ENCODE assay signal across 8 cellular contexts in the genomic region with DNA sequence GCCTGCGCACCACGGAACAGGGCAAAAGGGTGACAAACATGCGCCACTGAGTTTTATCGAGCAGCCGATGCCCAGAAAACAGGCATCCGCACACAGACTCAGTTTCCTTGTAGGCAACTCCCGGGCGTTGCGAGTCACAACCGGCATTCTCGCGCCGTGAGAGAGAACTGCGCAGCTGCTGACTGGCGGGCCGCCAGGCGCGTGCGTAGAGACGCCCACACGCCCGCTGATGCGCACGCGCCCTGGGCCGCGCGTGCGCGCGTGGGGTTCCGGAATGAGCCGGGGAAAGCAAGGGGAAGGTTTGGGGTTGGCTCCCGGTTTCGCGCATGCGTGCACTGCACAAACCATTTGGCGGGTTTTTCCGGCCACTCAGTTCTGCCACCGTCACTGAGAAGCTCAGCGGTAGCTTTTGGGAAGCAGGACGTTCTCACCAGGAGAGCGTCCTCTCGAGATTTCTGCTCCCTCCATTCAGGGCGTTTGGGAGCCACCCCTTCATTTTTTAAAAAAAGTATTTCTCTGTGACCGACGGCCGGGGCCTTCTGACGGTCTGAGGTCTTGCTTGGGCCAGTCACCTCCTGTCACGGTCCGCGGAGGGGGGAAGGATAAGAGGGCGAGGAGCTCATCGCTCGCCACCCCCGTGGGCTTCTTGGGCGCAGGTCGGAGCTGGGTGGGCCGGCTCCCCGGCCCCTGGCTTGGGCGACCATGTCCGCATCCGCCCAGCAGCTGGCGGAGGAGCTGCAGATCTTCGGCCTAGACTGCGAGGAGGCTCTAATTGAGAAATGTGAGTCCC. TPM values are rescaled to one million over a fixed set of nuclear protein-coding genes. Genes with fewer than 3 reads are reported as not detected.
DNase-seq lines count a peak whose midpoint lies in the region; ATAC-seq and TF ChIP-seq lines count a peak whose summit lies in the region.

A gene with protein sequence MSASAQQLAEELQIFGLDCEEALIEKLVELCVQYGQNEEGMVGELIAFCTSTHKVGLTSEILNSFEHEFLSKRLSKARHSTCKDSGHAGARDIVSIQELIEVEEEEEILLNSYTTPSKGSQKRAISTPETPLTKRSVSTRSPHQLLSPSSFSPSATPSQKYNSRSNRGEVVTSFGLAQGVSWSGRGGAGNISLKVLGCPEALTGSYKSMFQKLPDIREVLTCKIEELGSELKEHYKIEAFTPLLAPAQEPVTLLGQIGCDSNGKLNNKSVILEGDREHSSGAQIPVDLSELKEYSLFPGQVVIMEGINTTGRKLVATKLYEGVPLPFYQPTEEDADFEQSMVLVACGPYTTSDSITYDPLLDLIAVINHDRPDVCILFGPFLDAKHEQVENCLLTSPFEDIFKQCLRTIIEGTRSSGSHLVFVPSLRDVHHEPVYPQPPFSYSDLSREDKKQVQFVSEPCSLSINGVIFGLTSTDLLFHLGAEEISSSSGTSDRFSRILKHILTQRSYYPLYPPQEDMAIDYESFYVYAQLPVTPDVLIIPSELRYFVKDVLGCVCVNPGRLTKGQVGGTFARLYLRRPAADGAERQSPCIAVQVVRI (plus strand): TSS at position 372 of the 790 bp plus-strand sequence. CDS start 331 bp downstream, at position 703.

- peak within 1 kb of the TSS; percentile 93 for H3K4me3 Mint-ChIP-seq in activated naive CD8-positive, alpha-beta T cell treated with anti-CD3 and anti-CD28 coated beads, Interleukin-2, amount 50 U/mL, for 24 hours

- H3K23ac ChIP-seq in trophoblast cell (ENCODE audit: low read length) = no peak within 1 kb of the TSS

- H3K27ac ChIP-seq in cardiac muscle cell (peak within 1 kb of the TSS; percentile 87), trophoblast cell (ENCODE audit: low read depth, low read length) (peak within 1 kb of the TSS; percentile 18), transverse colon (peak within 1 kb of the TSS; percentile 86 to 97 (median 92))

- peaks cover 35% of the 10 kb centered on the region for H3K36me3 Mint-ChIP-seq in activated naive CD8-positive, alpha-beta T cell treated with anti-CD3 and anti-CD28 coated beads, Interleukin-2, amount 50 U/mL, for 24 hours (ENCODE audit: low read depth)

- H2BK5ac ChIP-seq in trophoblast cell (ENCODE audit: low read depth, low read length, poor library complexity) = peak within 1 kb of the TSS; percentile 19

- H3K9me3 Mint-ChIP-seq in activated naive CD8-positive, alpha-beta T cell treated with anti-CD3 and anti-CD28 coated beads, Interleukin-2, amount 50 U/mL, for 24 hours = no peaks in the 10 kb centered on the region

- intact Hi-C loops in transverse colon (cut with DNase I; ENCODE audit: low total_unique reads) = no loop called here

- H3K79me2 ChIP-seq in trophoblast cell (ENCODE audit: control insufficient read depth, insufficient read depth, low read length, poor library complexity) = peaks cover 8% of the 10 kb centered on the region

- H3K14ac ChIP-seq in trophoblast cell (ENCODE audit: low read length) = peak within 1 kb of the TSS; percentile 32

- H4K12ac ChIP-seq in trophoblast cell (ENCODE audit: low read depth, low read length) = peak within 1 kb of the TSS; percentile 20

- H3K9me3 ChIP-seq in cardiac muscle cell (ENCODE audit: low read depth) (no peaks in the 10 kb centered on the region), trophoblast cell (ENCODE audit: insufficient read depth, low read depth, low read length) (no peaks in the 10 kb centered on the region), transverse colon (no peaks in the 10 kb centered on the region)

- TF ChIP-seq POLR2A in transverse colon (IDR thresholded peaks at IDR 0.05) = peak; percentile 85

- peaks cover 9% of the 10 kb centered on the region for H3K79me1 ChIP-seq in trophoblast cell (ENCODE audit: low read length)

- WGBS in trophoblast cell (ENCODE audit: extremely low coverage, insufficient coverage, insufficient read length) = no CpG with 5 or more reads among the region's 66 CpGs
- WGBS in transverse colon (ENCODE audit: low coverage in 1 of 2), 2 donors = 0% methylated on average over 61 of the region's 66 CpGs; no CpG with 5 or more reads in 1 of the 2 donors

- H2BK120ac ChIP-seq in trophoblast cell (ENCODE audit: insufficient read depth, low read length, poor library complexity) = no peak within 1 kb of the TSS

- in situ Hi-C loops in transverse colon (cut with MboI; ENCODE audit: low pct_ligation_motif_present in 1 of 4, low pct_unique_long_range_greater_than_20kb in 1 of 4, low sequenced_read_pairs in 3 of 4) = no loop called here

- H3K27ac Mint-ChIP-seq in activated naive CD8-positive, alpha-beta T cell treated with anti-CD3 and anti-CD28 coated beads, Interleukin-2, amount 50 U/mL, for 24 hours = peak within 1 kb of the TSS; percentile 96

- peak within 1 kb of the TSS; percentile 24 for H3K18ac ChIP-seq in trophoblast cell (ENCODE audit: low read length)

- no peak for TF ChIP-seq EP300 in transverse colon (IDR thresholded peaks at IDR 0.05; ENCODE audit: low read depth)

- peak within 1 kb of the TSS; percentile 21 for H2AK5ac ChIP-seq in trophoblast cell (ENCODE audit: low read length)

- peak within 1 kb of the TSS; percentile 89 for H3K4me2 ChIP-seq in trophoblast cell (ENCODE audit: low read length)

- H3K36me3 ChIP-seq in cardiac muscle cell (no peaks in the 10 kb centered on the region), trophoblast cell (ENCODE audit: control insufficient read depth in 1 of 2, insufficient read depth in 2 of 2, low read length in 2 of 2) (peaks cover 4 to 9% of the 10 kb centered on the region in 2 experiments), transverse colon (no peaks in the 10 kb centered on the region)

- no peak within 1 kb of the TSS for H2BK12ac ChIP-seq in trophoblast cell (ENCODE audit: low read length)

- H3K27me3 Mint-ChIP-seq in activated naive CD8-positive, alpha-beta T cell treated with anti-CD3 and anti-CD28 coated beads, Interleukin-2, amount 50 U/mL, for 24 hours = peaks cover 3% of the 10 kb centered on the region

- peaks cover 54% of the 10 kb centered on the region for H3K4me1 Mint-ChIP-seq in activated naive CD8-positive, alpha-beta T cell treated with anti-CD3 and anti-CD28 coated beads, Interleukin-2, amount 50 U/mL, for 24 hours

- ATAC-seq in HG02798 (IDR thresholded peaks at IDR 0.05; ENCODE audit: poor library complexity, unreplicated experiment) = peak; percentile 92
- ATAC-seq in activated naive CD8-positive, alpha-beta T cell treated with anti-CD3 and anti-CD28 coated beads, Interleukin-2, amount 50 U/mL, for 24 hours = peak; percentile 90

- peak within 1 kb of the TSS; percentile 80 for H3K4ac ChIP-seq in trophoblast cell (ENCODE audit: low read depth, low read length)

- H4K91ac ChIP-seq in trophoblast cell (ENCODE audit: low read depth, low read length) = peak within 1 kb of the TSS; percentile 64

- H4K8ac ChIP-seq in trophoblast cell (ENCODE audit: low read depth, low read length) = peak within 1 kb of the TSS; percentile 77

- H2AFZ ChIP-seq in trophoblast cell (ENCODE audit: insufficient read depth, low read length, poor library complexity) = peak within 1 kb of the TSS; percentile 48

- no peaks in the 10 kb centered on the region for H3K27me3 ChIP-seq in cardiac muscle cell
- no peaks in the 10 kb centered on the region for H3K27me3 ChIP-seq in trophoblast cell (ENCODE audit: insufficient read depth, low read length)
- H3K27me3 ChIP-seq in transverse colon = no peaks in the 10 kb centered on the region

- H3K9ac ChIP-seq in trophoblast cell (ENCODE audit: low read length) = peak within 1 kb of the TSS; percentile 97

- H3K4me3 ChIP-seq in GM12875 (ENCODE audit: low read depth, low read length) = peak within 1 kb of the TSS; percentile 84
- H3K4me3 ChIP-seq in cardiac muscle cell = peak within 1 kb of the TSS; percentile 61
- peak within 1 kb of the TSS; percentile 85 for H3K4me3 ChIP-seq in trophoblast cell (ENCODE audit: low read depth, low read length)
- H3K4me3 ChIP-seq in transverse colon = peak within 1 kb of the TSS; percentile 52 to 73 (median 62)

- no peak for TF ChIP-seq CTCF in GM12875 (IDR thresholded peaks at IDR 0.05; ENCODE audit: borderline replicate concordance, insufficient read depth, low read depth, low read length)
- no peak for TF ChIP-seq CTCF in cardiac muscle cell (IDR thresholded peaks at IDR 0.05; ENCODE audit: low read depth, low read length)
- no peak for TF ChIP-seq CTCF in transverse colon (IDR thresholded peaks at IDR 0.05)

- H3K4me1 ChIP-seq in cardiac muscle cell (ENCODE audit: low read depth) (peaks cover 4% of the 10 kb centered on the region), trophoblast cell (ENCODE audit: control insufficient read depth in 1 of 2, insufficient read depth in 2 of 2, low read length in 2 of 2) (peaks cover 0 to 5% of the 10 kb centered on the region in 2 experiments), transverse colon (peaks cover 7 to 17% (median 11%) of the 10 kb centered on the region in 4 donors)

- DNase-seq in NCI-H1436 (lab: John Stamatoyannopoulos, UW) (peak; percentile 97), SW480 (ENCODE audit: low spot score) (peak; percentile 92), cardiac muscle cell (ENCODE audit: low read depth in 1 of 2, low spot score in 1 of 2) (peak; percentile 97), trophoblast cell (peak; percentile 98 to 100), transverse colon (peak; percentile 97)
- DNase-seq in activated naive CD8-positive, alpha-beta T cell treated with anti-CD3 and anti-CD28 coated beads, Interleukin-2, amount 50 U/mL, for 24 hours = peak; percentile 97

RNA-seq across cellular contexts. Expression of the gene that starts here (rescaled TPM):
- 20.3 and 21.2 TPM in 2 replicates for total RNA-seq in cardiac muscle cell
- 20.3 and 31.7 TPM in 2 replicates for polyA plus RNA-seq in cardiac muscle cell
- polyA plus RNA-seq in trophoblast cell (2013) = 12.6 and 13.3 TPM in 2 replicates
- total RNA-seq in transverse colon = 10 to 100 TPM in 1 of 4 donors, 1 to 10 TPM in 3; 3.0 to 17.5 (median 6.2) TPM

Comparison
In these comparisons a context has a peak if more than half of its experiments do, and no peak if none do; other contexts are left out.
1. Peak in every context shown above with its lines: DNase-seq, ATAC-seq, H3K4me3 ChIP-seq and H3K27ac ChIP-seq.
2. H3K27ac ChIP-seq: peak in every context shown above with its lines; median percentile 92 in transverse colon; 87 in cardiac muscle cell; 18 in trophoblast cell.